Comparison of ENCODE assay signal across 8 cellular contexts in the genomic region with DNA sequence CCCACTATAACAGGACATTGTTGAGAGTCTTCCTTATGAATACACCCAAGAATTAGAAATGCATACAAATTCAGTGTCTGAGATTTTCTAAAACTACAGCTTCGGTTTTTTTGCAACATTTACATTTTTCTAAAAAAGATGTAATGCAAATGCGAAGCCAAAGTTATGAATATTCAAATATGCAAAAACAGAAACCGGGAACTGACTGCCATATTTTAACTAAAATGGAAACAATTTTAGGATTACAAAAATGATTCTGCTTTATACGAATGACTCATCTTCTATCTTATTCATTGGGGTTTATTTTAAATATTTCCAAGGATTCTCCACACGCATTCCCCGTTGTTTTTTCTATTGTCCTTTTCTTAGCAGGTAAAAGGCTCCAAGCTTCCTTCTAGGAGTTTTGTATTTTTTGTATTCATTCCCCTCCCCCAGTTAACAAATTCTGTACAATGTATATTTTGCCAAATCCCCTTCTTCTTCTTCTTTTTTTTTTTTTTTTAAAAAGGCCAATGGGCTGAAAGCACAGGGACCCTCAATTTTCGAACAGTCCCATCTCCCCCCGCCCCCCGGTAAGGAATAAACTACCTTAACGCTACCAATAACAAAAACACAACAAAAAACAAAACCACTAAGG. TPM values are rescaled to one million over a fixed set of nuclear protein-coding genes. Genes with fewer than 3 reads are reported as not detected.
DNase-seq lines count a peak whose midpoint lies in the region; ATAC-seq and TF ChIP-seq lines count a peak whose summit lies in the region.

No MANE protein-coding gene starts in this region.

- H3K27me3 ChIP-seq in HUES64 (ENCODE audit: insufficient read depth, low read length) (peaks cover 23% of the 10 kb centered on the region), breast epithelium (no peaks in the 10 kb centered on the region), muscle layer of colon (ENCODE audit: control insufficient read depth in 1 of 2, insufficient read depth in 2 of 2, low read length in 2 of 2) (no peaks in the 10 kb centered on the region)

- H3K4me3 ChIP-seq in AG10803 (ENCODE audit: low read length) (peak overlapping the region; percentile 80), HUES64 (ENCODE audit: low read length) (peak overlapping the region; percentile 75), breast epithelium (peak overlapping the region; percentile 90 to 92 (median 91)), muscle layer of colon (ENCODE audit: low read depth in 1 of 2, low read length in 2 of 2) (peak overlapping the region; percentile 84 to 94)

- H3K9ac ChIP-seq in HUES64 (ENCODE audit: low read depth, low read length) (peak overlapping the region; percentile 82), muscle layer of colon (ENCODE audit: low read length) (peak overlapping the region; percentile 84)

- peaks cover 32% of the 10 kb centered on the region for H3K4me1 ChIP-seq in HUES64 (ENCODE audit: insufficient read depth, low read length)
- H3K4me1 ChIP-seq in breast epithelium = peaks cover 0 to 3% of the 10 kb centered on the region in 2 donors
- H3K4me1 ChIP-seq in muscle layer of colon (ENCODE audit: insufficient read depth, low read length) = peaks cover 36% of the 10 kb centered on the region

- no peaks in the 10 kb centered on the region for H3K9me3 ChIP-seq in HUES64 (ENCODE audit: insufficient read depth, low read depth, low read length)
- no peaks in the 10 kb centered on the region for H3K9me3 ChIP-seq in breast epithelium
- no peaks in the 10 kb centered on the region for H3K9me3 ChIP-seq in muscle layer of colon (ENCODE audit: low read length)

- TF ChIP-seq POLR2A in breast epithelium (IDR thresholded peaks at IDR 0.05) = no peak

- TF ChIP-seq CTCF in AG10803 (conservative IDR thresholded peaks at IDR 0.05; ENCODE audit: low read length) (no peak), breast epithelium (IDR thresholded peaks at IDR 0.05) (no peak)

- WGBS in HUES64 = 1% methylated on average over 5 of the region's 10 CpGs

- DNase-seq in AG10803 (ENCODE audit: low read depth) (no peak), breast epithelium (ENCODE audit: low spot score in 2 of 2) (no peak), HUDEP-2 (lab: John Stamatoyannopoulos, UW; ENCODE audit: unreplicated experiment in 76 of 76) (no peak), GOT3 (lab: John Stamatoyannopoulos, UW) (no peak)

- intact Hi-C loops in breast epithelium (cut with DNase I; ENCODE audit: low total_unique reads) = no loop called here

- peak overlapping the region; percentile 87 for H3K27ac ChIP-seq in HUES64 (ENCODE audit: low read depth, low read length)
- peak overlapping the region; percentile 62 to 94 for H3K27ac ChIP-seq in breast epithelium
- H3K27ac ChIP-seq in muscle layer of colon (ENCODE audit: low read depth, low read length) = peak overlapping the region; percentile 84

- no peak for ATAC-seq in GM19035 (IDR thresholded peaks at IDR 0.05; ENCODE audit: unreplicated experiment)
- ATAC-seq in HG02973 (IDR thresholded peaks at IDR 0.05; ENCODE audit: unreplicated experiment) = no peak

- H3K36me3 ChIP-seq in HUES64 (ENCODE audit: insufficient read depth, low read length) (peaks cover 16% of the 10 kb centered on the region), breast epithelium (peaks cover 5% of the 10 kb centered on the region), muscle layer of colon (ENCODE audit: insufficient read depth, low read length) (peaks cover 19% of the 10 kb centered on the region)

RNA-seq across cellular contexts. Expression of gene ARPC5, which starts 1.0 kb away (rescaled TPM):
- polyA plus RNA-seq in HUES64 (2013, experiment 1 of 2) = 92.0 TPM
- 98.6 TPM for polyA plus RNA-seq in HUES64 (2013, experiment 2 of 2)
- total RNA-seq in breast epithelium = 10 to 100 TPM; 60.8 to 80.8 (median 70.8) TPM

RNA-seq across cellular contexts. Expression of gene APOBEC4, which starts 18.6 kb away (rescaled TPM):
- polyA plus RNA-seq in HUES64 (2013, experiment 1 of 2) = not detected
- polyA plus RNA-seq in HUES64 (2013, experiment 2 of 2) = not detected
- not detected for total RNA-seq in breast epithelium

RNA-seq across cellular contexts. Expression of gene NCF2, which starts 44.3 kb away (rescaled TPM):
- polyA plus RNA-seq in HUES64 (2013, experiment 1 of 2) = not detected
- polyA plus RNA-seq in HUES64 (2013, experiment 2 of 2) = not detected
- total RNA-seq in breast epithelium = 10 to 100 TPM in 2 of 3 donors, 1 to 10 TPM in 1; 4.6 to 45.0 (median 13.0) TPM
